In the genomic region with DNA sequence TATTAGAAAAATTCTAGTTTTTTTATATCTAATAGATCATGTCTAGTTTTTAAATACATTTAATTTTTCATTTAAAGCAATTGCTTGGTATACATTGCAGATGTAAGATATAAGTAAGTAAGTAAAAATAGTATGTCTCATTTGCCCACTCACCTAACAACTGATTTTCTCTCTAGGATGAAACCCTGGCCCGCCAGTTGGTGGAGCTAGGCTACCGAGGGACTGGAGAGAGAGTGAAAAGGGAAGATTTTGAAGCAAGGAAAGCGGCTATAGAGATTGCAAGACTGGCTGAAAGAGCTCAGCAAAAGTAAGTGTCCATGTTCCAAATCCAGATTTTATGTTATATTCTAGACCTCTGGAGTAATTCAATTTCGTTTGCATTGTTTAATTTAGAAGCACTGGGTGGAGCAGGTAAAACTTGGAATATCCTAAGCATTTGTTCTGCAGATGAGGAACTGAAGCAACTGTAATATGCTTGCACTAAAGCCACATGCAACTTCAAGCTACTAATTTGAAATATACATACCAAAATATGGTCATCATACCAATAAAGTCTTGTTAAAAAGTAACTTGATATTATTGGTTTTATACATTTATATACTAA, we compare ENCODE assay signal across 8 cellular contexts. TPM values are rescaled to one million over a fixed set of nuclear protein-coding genes. Genes with fewer than 3 reads are reported as not detected.
DNase-seq lines count a peak whose midpoint lies in the region; ATAC-seq and TF ChIP-seq lines count a peak whose summit lies in the region.

No MANE protein-coding gene starts in this region.

- H3K36me3 Mint-ChIP-seq in activated naive CD8-positive, alpha-beta T cell treated with anti-CD3 and anti-CD28 coated beads, Interleukin-2, amount 50 U/mL, for 24 hours (ENCODE audit: low read depth): no peaks in the 10 kb centered on the region

- H3K9me3 Mint-ChIP-seq in activated naive CD8-positive, alpha-beta T cell treated with anti-CD3 and anti-CD28 coated beads, Interleukin-2, amount 50 U/mL, for 24 hours: no peaks in the 10 kb centered on the region

- H3K4me3 ChIP-seq in GM06990 (replicated peaks; ENCODE audit: low read depth, low read length) (no peak overlapping the region), Peyer's patch (no peak overlapping the region)

- in situ Hi-C loops in ACHN (cut with HindIII; ENCODE audit: low pct_ligation_motif_present, low pct_unique_long_range_greater_than_20kb, low sequenced_read_pairs): no loop called here

- no peaks in the 10 kb centered on the region for H3K27me3 ChIP-seq in GM06990 (replicated peaks; ENCODE audit: control insufficient read depth, insufficient read depth, low read length)
- H3K27me3 ChIP-seq in Peyer's patch: no peaks in the 10 kb centered on the region

- H3K27ac ChIP-seq in Peyer's patch: no peak overlapping the region

- H3K9me3 ChIP-seq in Peyer's patch: no peaks in the 10 kb centered on the region

- peak; percentile 71 for TF ChIP-seq CTCF in GM06990 (IDR thresholded peaks at IDR 0.05; ENCODE audit: insufficient read depth, low read length, poor library complexity, severe bottlenecking)
- TF ChIP-seq CTCF in Peyer's patch (IDR thresholded peaks at IDR 0.05): peak in 4 of 6 experiments; percentile 42 to 56 (median 51)

- TF ChIP-seq POLR2A in Peyer's patch (IDR thresholded peaks at IDR 0.05): no peak

- peak; percentile 46 for DNase-seq in ACHN
- DNase-seq in GM06990 (ENCODE audit: extremely low read depth, insufficient read length): no peak
- DNase-seq in Peyer's patch: peak in 2 of 3 donors; percentile 26 to 67
- peak; percentile 51 for DNase-seq in activated naive CD8-positive, alpha-beta T cell treated with anti-CD3 and anti-CD28 coated beads, Interleukin-2, amount 50 U/mL, for 24 hours
- peak; percentile 73 for DNase-seq in islet precursor cell
- peak; percentile 23 for DNase-seq in stimulated activated CD8-positive, alpha-beta memory T cell treated with anti-CD3 and anti-CD28 coated beads, Interleukin-12 subunit alpha, Interleukin-12 subunit beta, amount 100 ng/mL, for 1 hour (ENCODE audit: low read depth)

- H3K4me1 Mint-ChIP-seq in activated naive CD8-positive, alpha-beta T cell treated with anti-CD3 and anti-CD28 coated beads, Interleukin-2, amount 50 U/mL, for 24 hours: peaks cover 4% of the 10 kb centered on the region

- H3K36me3 ChIP-seq in GM06990 (ENCODE audit: control insufficient read depth, insufficient read depth, low read length) (no peaks in the 10 kb centered on the region), Peyer's patch (no peaks in the 10 kb centered on the region)

- no peak overlapping the region for H3K27ac Mint-ChIP-seq in activated naive CD8-positive, alpha-beta T cell treated with anti-CD3 and anti-CD28 coated beads, Interleukin-2, amount 50 U/mL, for 24 hours

- H3K4me1 ChIP-seq in Peyer's patch: no peaks in the 10 kb centered on the region

- ATAC-seq in HG03432 (IDR thresholded peaks at IDR 0.05; ENCODE audit: unreplicated experiment): peak; percentile 70
- no peak for ATAC-seq in activated naive CD8-positive, alpha-beta T cell treated with anti-CD3 and anti-CD28 coated beads, Interleukin-2, amount 50 U/mL, for 24 hours
- no peak for ATAC-seq in HG03196 (IDR thresholded peaks at IDR 0.05; ENCODE audit: unreplicated experiment)

- no peak overlapping the region for H3K4me3 Mint-ChIP-seq in activated naive CD8-positive, alpha-beta T cell treated with anti-CD3 and anti-CD28 coated beads, Interleukin-2, amount 50 U/mL, for 24 hours

- H3K27me3 Mint-ChIP-seq in activated naive CD8-positive, alpha-beta T cell treated with anti-CD3 and anti-CD28 coated beads, Interleukin-2, amount 50 U/mL, for 24 hours: peaks cover 21% of the 10 kb centered on the region

RNA-seq across cellular contexts. Expression of a gene that starts 27.1 kb away (rescaled TPM):
- total RNA-seq in Peyer's patch: not detected
